In the genomic region with DNA sequence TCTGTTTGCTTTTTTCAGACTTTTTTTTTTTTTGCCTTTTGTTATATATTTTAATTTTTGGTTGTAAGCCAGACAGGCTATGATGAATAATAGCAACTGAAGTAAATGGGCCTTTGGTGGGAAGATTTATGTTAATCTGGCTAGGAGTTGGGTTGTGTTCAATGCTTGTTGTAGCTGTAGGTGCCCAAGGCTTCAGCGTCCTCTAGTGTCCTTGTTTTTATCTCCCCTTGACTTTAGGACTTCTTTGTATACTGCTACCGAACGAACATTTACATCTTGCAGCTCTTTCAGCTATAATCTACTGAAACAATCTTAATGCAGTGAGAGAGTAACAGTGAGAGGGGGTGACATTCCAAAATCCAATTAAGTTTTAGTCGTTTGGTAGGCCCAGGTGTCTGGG, we compare ENCODE assay signal across 20 cellular contexts.
"Had no signal": no experiment of that assay in that cellular context is flagged by ENCODE, and none has a peak within 500 bp of the region (broad histone marks: within the 10 kb centered on the region; RNA-seq: fewer than 3 reads in every experiment).

No MANE protein-coding gene starts in this region.

- H3K27ac ChIP-seq: body of pancreas, hepatocyte, neutrophil, parathyroid adenoma, suprapubic skin, vagina had no signal

- DNase-seq: activated CD4-positive, alpha-beta T cell treated with anti-CD3 and anti-CD28 coated beads, Interleukin-2, amount 10 ng/mL, durations not matched to agents 24 days and 14 days; activated CD8-positive, alpha-beta T cell treated with anti-CD3 and anti-CD28 coated beads, Interleukin-2, amount 10 ng/mL, durations not matched to agents 7 days and 5 days; activated naive CD4-positive, alpha-beta T cell treated with anti-CD3 and anti-CD28 coated beads for 36 hours; activated T-cell treated with anti-CD3 and anti-CD28 coated beads, Interleukin-2, amount 50 U/mL, for 4 hours; body of pancreas; dermis blood vessel endothelial cell; effector memory CD8-positive, alpha-beta T cell; foreskin fibroblast; left cardiac atrium; naive thymus-derived CD8-positive, alpha-beta T cell; stimulated activated CD4-positive, alpha-beta T cell treated with anti-CD3 and anti-CD28 coated beads, Interleukin-4, amount 100 ng/mL, for 1 hour; stimulated activated naive CD8-positive, alpha-beta T cell treated with anti-CD3 and anti-CD28 coated beads, Interleukin-15, amount 100 ng/mL, for 72 hours; trophoblast cell had no signal

- H3K9me3 Mint-ChIP-seq: activated CD4-positive, alpha-beta T cell treated with anti-CD3 and anti-CD28 coated beads, Interleukin-2, amount 10 ng/mL, durations not matched to agents 24 days and 14 days; activated T-cell treated with anti-CD3 and anti-CD28 coated beads, Interleukin-2, amount 50 U/mL, for 4 hours had no signal

- H3K4me1 Mint-ChIP-seq: activated CD4-positive, alpha-beta T cell treated with anti-CD3 and anti-CD28 coated beads, Interleukin-2, amount 10 ng/mL, durations not matched to agents 24 days and 14 days; naive thymus-derived CD8-positive, alpha-beta T cell; stimulated activated naive CD8-positive, alpha-beta T cell treated with anti-CD3 and anti-CD28 coated beads, Interleukin-15, amount 100 ng/mL, for 72 hours had no signal

- ATAC-seq: activated CD8-positive, alpha-beta T cell treated with anti-CD3 and anti-CD28 coated beads, Interleukin-2, amount 10 ng/mL, durations not matched to agents 7 days and 5 days; activated T-cell treated with anti-CD3 and anti-CD28 coated beads, Interleukin-2, amount 50 U/mL, for 4 hours; body of pancreas; effector memory CD8-positive, alpha-beta T cell; left cardiac atrium; naive thymus-derived CD8-positive, alpha-beta T cell; sciatic nerve; stimulated activated naive CD8-positive, alpha-beta T cell treated with anti-CD3 and anti-CD28 coated beads, Interleukin-15, amount 100 ng/mL, for 72 hours had no signal

- H3K27me3 ChIP-seq: body of pancreas, hepatocyte, neutrophil, suprapubic skin, vagina had no signal

- H3K4me3 ChIP-seq: body of pancreas, hepatocyte, smooth muscle cell, suprapubic skin, vagina had no signal

- H3K36me3 ChIP-seq: neutrophil, suprapubic skin, vagina had no signal

- H3K36me3 Mint-ChIP-seq: naive thymus-derived CD8-positive, alpha-beta T cell had no signal

- H3K27me3 Mint-ChIP-seq: activated CD4-positive, alpha-beta T cell treated with anti-CD3 and anti-CD28 coated beads, Interleukin-2, amount 10 ng/mL, durations not matched to agents 24 days and 14 days; effector memory CD8-positive, alpha-beta T cell; naive thymus-derived CD8-positive, alpha-beta T cell; stimulated activated naive CD8-positive, alpha-beta T cell treated with anti-CD3 and anti-CD28 coated beads, Interleukin-15, amount 100 ng/mL, for 72 hours had no signal

- H3K4me1 ChIP-seq: body of pancreas, parathyroid adenoma, suprapubic skin, vagina had no signal

- H3K4me3 Mint-ChIP-seq: activated CD4-positive, alpha-beta T cell treated with anti-CD3 and anti-CD28 coated beads, Interleukin-2, amount 10 ng/mL, durations not matched to agents 24 days and 14 days; activated CD8-positive, alpha-beta T cell treated with anti-CD3 and anti-CD28 coated beads, Interleukin-2, amount 10 ng/mL, durations not matched to agents 7 days and 5 days; activated naive CD4-positive, alpha-beta T cell treated with anti-CD3 and anti-CD28 coated beads for 36 hours; activated T-cell treated with anti-CD3 and anti-CD28 coated beads, Interleukin-2, amount 50 U/mL, for 4 hours; effector memory CD8-positive, alpha-beta T cell; naive thymus-derived CD8-positive, alpha-beta T cell; stimulated activated naive CD8-positive, alpha-beta T cell treated with anti-CD3 and anti-CD28 coated beads, Interleukin-15, amount 100 ng/mL, for 72 hours had no signal

- H3K27ac Mint-ChIP-seq: activated CD4-positive, alpha-beta T cell treated with anti-CD3 and anti-CD28 coated beads, Interleukin-2, amount 10 ng/mL, durations not matched to agents 24 days and 14 days; activated CD8-positive, alpha-beta T cell treated with anti-CD3 and anti-CD28 coated beads, Interleukin-2, amount 10 ng/mL, durations not matched to agents 7 days and 5 days; activated naive CD4-positive, alpha-beta T cell treated with anti-CD3 and anti-CD28 coated beads for 36 hours; effector memory CD8-positive, alpha-beta T cell; naive thymus-derived CD8-positive, alpha-beta T cell; stimulated activated naive CD8-positive, alpha-beta T cell treated with anti-CD3 and anti-CD28 coated beads, Interleukin-15, amount 100 ng/mL, for 72 hours had no signal

- H3K9me3 ChIP-seq: body of pancreas, neutrophil, suprapubic skin, vagina had no signal
